13 cellular contexts compared by ENCODE assay signal in genomic region chr17:73064084-73064938, GRCh38. TPM values are rescaled to one million over a fixed set of nuclear protein-coding genes. Genes with fewer than 3 reads are reported as not detected.
A peak's percentile ranks its signal among the peaks of the same experiment; 100 is the strongest.
DNase-seq lines count a peak whose midpoint lies in the region; ATAC-seq and TF ChIP-seq lines count a peak whose summit lies in the region.
"Had no signal": no experiment of that assay in that cellular context is flagged by ENCODE, and none has a peak within 500 bp of the region (broad histone marks: within the 10 kb centered on the region; RNA-seq: fewer than 3 reads in every experiment).

No MANE protein-coding gene starts in this region.

- H3K4me3 ChIP-seq in HEK293 (ENCODE audit: low read depth, low read length) (no peak overlapping the region), lower leg skin (ENCODE audit: low read depth, poor library complexity, severe bottlenecking) (no peak overlapping the region)
- H3K4me3 ChIP-seq: adrenal gland, esophagus muscularis mucosa had no signal

- peak; percentile 17 for ATAC-seq in esophagus mucosa
- ATAC-seq in sciatic nerve, result peak; percentile 39
- ATAC-seq in HG02970 (IDR thresholded peaks at IDR 0.05; ENCODE audit: low FRiP score, unreplicated experiment), result no peak
- ATAC-seq in GM18909 (IDR thresholded peaks at IDR 0.05; ENCODE audit: poor library complexity, unreplicated experiment), result no peak
- ATAC-seq in GM21717 (IDR thresholded peaks at IDR 0.05; ENCODE audit: unreplicated experiment), result no peak
- ATAC-seq: stimulated activated naive CD8-positive, alpha-beta T cell treated with anti-CD3 and anti-CD28 coated beads, Interleukin-15, Interleukin-2, amounts not matched to agents 100 U/mL and 50 U/mL, for 24 hours had no signal

- POLR2A ChIA-PET in HEK293 (lab: Yijun Ruan, JAX), result no interaction called here

- intact Hi-C loops in sciatic nerve (cut with DNase I), result no loop called here
- intact Hi-C loops in lower leg skin (cut with DNase I; ENCODE audit: low total_unique reads), result no loop called here

- H3K4me1 ChIP-seq in HEK293 (ENCODE audit: control insufficient read depth, insufficient read depth, low read length), result peaks cover 8% of the 10 kb centered on the region
- H3K4me1 ChIP-seq: adrenal gland had no signal

- no peaks in the 10 kb centered on the region for H3K9me3 ChIP-seq in HEK293 (ENCODE audit: control insufficient read depth, insufficient read depth, low read depth, low read length)
- H3K9me3 ChIP-seq: adrenal gland, esophagus muscularis mucosa had no signal

- DNase-seq in NCI-H82 treated with DMSO at 0.1 percent for 48 hours (lab: John Stamatoyannopoulos, UW; ENCODE audit: unreplicated experiment) (peak; percentile 99), sciatic nerve (ENCODE audit: low spot score) (no peak), lower leg skin (ENCODE audit: low spot score in 2 of 2) (no peak)
- DNase-seq: activated CD4-positive, alpha-beta T cell treated with anti-CD3 and anti-CD28 coated beads, Interleukin-2, amount 50 U/mL, for 1 hour; KG1; stimulated activated naive CD8-positive, alpha-beta T cell treated with anti-CD3 and anti-CD28 coated beads, Interleukin-15, Interleukin-2, amounts not matched to agents 100 U/mL and 50 U/mL, for 24 hours had no signal

- H3K27ac ChIP-seq in HEK293 (ENCODE audit: extremely low read depth, low read depth, low read length), result 0 out of 2 replicates have a peak overlapping the region, but pooled peaks have one; percentile 17
- H3K27ac ChIP-seq: esophagus muscularis mucosa had no signal

- TF ChIP-seq CTCF in HEK293 (tag by site-specific recombination; IDR thresholded peaks at IDR 0.05), result no peak
- no peak for TF ChIP-seq CTCF in lower leg skin (IDR thresholded peaks at IDR 0.05)

- CTCF ChIA-PET in HEK293 (lab: Yijun Ruan, JAX), result interaction anchor here (0.7 kb wide), 3 partner anchors 8 to 47 kb away, joined by 3 to 4 read pairs (median 3); no protein-coding TSS in a partner anchor

- H3K36me3 ChIP-seq in HEK293 (ENCODE audit: control insufficient read depth in 2 of 2, insufficient read depth in 1 of 2, low read length in 2 of 2), result no peaks in the 10 kb centered on the region
- H3K36me3 ChIP-seq: adrenal gland, esophagus muscularis mucosa had no signal

- no peak for TF ChIP-seq POLR2A in lower leg skin (IDR thresholded peaks at IDR 0.05)

- 59 to 70% methylated on average over 6 of the region's 6 CpGs for WGBS in lower leg skin, 2 donors

TF ChIP-seq in HEK293, 187 proteins besides CTCF, POLR2A, EP300 and RAD21:
- TF ChIP-seq ZNF174 (tag by site-specific recombination; IDR thresholded peaks at IDR 0.05) (no peak), PRDM2 (tag by site-specific recombination; IDR thresholded peaks at IDR 0.05; ENCODE audit: borderline replicate concordance) (no peak), OSR2 (tag by site-specific recombination; IDR thresholded peaks at IDR 0.05) (0 out of 2 replicates have a peak, but pooled peaks have one; percentile 33), ZNF768 (tag by site-specific recombination; IDR thresholded peaks at IDR 0.05) (no peak), SP2 (tag by site-specific recombination; IDR thresholded peaks at IDR 0.05) (no peak), ZBTB8A (tag by site-specific recombination; IDR thresholded peaks at IDR 0.05) (no peak), ZNF18 (tag by site-specific recombination; IDR thresholded peaks at IDR 0.05) (peak; percentile 93), ZNF639 (tag by site-specific recombination; IDR thresholded peaks at IDR 0.05) (no peak)

RNA-seq across cellular contexts. Expression of gene SLC39A11, which starts 28.2 kb away (rescaled TPM):
- total RNA-seq in esophagus mucosa, result 32.8 TPM
- total RNA-seq in sciatic nerve, result 22.7 TPM
- 10 to 100 TPM; 41.6 to 59.0 (median 47.1) TPM for total RNA-seq in lower leg skin

Comparison
In these comparisons a context has a peak if more than half of its experiments do, and no peak if none do; other contexts are left out.
1. ATAC-seq: peak in esophagus mucosa (single experiment) and sciatic nerve (single experiment); none in HG02970 (single experiment), GM18909 (single experiment) and GM21717 (single experiment).